In genomic region chr10:102118867-102119266, GRCh38 we compare ENCODE assay signal across 8 cellular contexts. TPM values are rescaled to one million over a fixed set of nuclear protein-coding genes. Genes with fewer than 3 reads are reported as not detected.
DNase-seq lines count a peak whose midpoint lies in the region; ATAC-seq and TF ChIP-seq lines count a peak whose summit lies in the region.

No MANE protein-coding gene starts in this region.

- H3K79me2 ChIP-seq in DOHH2 (ENCODE audit: control insufficient read depth, low read length), result peaks cover 69% of the 10 kb centered on the region

- TF ChIP-seq CTCF in DOHH2 (IDR thresholded peaks at IDR 0.05; ENCODE audit: low read depth, low read length, poor library complexity, severe bottlenecking), result no peak
- no peak for TF ChIP-seq CTCF in body of pancreas (IDR thresholded peaks at IDR 0.05)

- H3K4me3 ChIP-seq in DOHH2 (ENCODE audit: low read length), result peak overlapping the region; percentile 97
- peak overlapping the region; percentile 73 for H3K4me3 ChIP-seq in MG63
- H3K4me3 ChIP-seq in body of pancreas, result peak overlapping the region in 1 of 2 donors; percentile 67

- no peaks in the 10 kb centered on the region for H3K9me3 ChIP-seq in DOHH2 (ENCODE audit: control insufficient read depth, insufficient read depth, low read length)
- no peaks in the 10 kb centered on the region for H3K9me3 ChIP-seq in MG63
- no peaks in the 10 kb centered on the region for H3K9me3 ChIP-seq in body of pancreas

- H3K27ac ChIP-seq in DOHH2 (ENCODE audit: low read depth, low read length) (peak overlapping the region; percentile 86), body of pancreas (peak overlapping the region; percentile 92 to 94 (median 93)), substantia nigra (ENCODE audit: low read depth, low read length, poor library complexity, severe bottlenecking) (peak overlapping the region; percentile 96)

- peaks cover 5% of the 10 kb centered on the region; the same call in 1 of the 2 replicates for H4K20me1 ChIP-seq in DOHH2 (ENCODE audit: control insufficient read depth, insufficient read depth, low read depth, low read length)

- peak overlapping the region; percentile 99 for H3K4me2 ChIP-seq in DOHH2 (ENCODE audit: low read length)

- H3K9me2 ChIP-seq in DOHH2 (replicated peaks; ENCODE audit: control insufficient read depth, low read length), result no peaks in the 10 kb centered on the region

- DNase-seq in MG63 (peak; percentile 24), body of pancreas (peak in 3 of 4 donors; percentile 34 to 38 (median 35)), left colon (peak; percentile 50 to 68), substantia nigra (lab: John Stamatoyannopoulos, UW) (peak in 33 of 49 donors; percentile 6 to 61 (median 24)), HEK293T (ENCODE audit: extremely low spot score) (no peak), NCI-H1694 treated with DMSO at 0.1 percent for 48 hours (lab: John Stamatoyannopoulos, UW) (no peak)

- intact Hi-C loops in body of pancreas (cut with DNase I) (no loop called here), left colon (cut with DNase I, micrococcal nuclease) (no loop called here)

- peaks cover 49% of the 10 kb centered on the region for H3F3A ChIP-seq in DOHH2 (ENCODE audit: control insufficient read depth, insufficient read depth)

- H3K27me3 ChIP-seq in DOHH2 (ENCODE audit: control insufficient read depth, low read length) (no peaks in the 10 kb centered on the region), MG63 (no peaks in the 10 kb centered on the region), body of pancreas (no peaks in the 10 kb centered on the region)

- H3K4me1 ChIP-seq in DOHH2 (ENCODE audit: control insufficient read depth, low read length) (peaks cover 60% of the 10 kb centered on the region), body of pancreas (peaks cover 61% of the 10 kb centered on the region)

- no peak for TF ChIP-seq POLR2A in body of pancreas (IDR thresholded peaks at IDR 0.05)

- POLR2A ChIA-PET in HEK293T (lab: Yijun Ruan, JAX), result interaction anchor here (0.9 to 1.4 kb wide), 5 partner anchors 9 to 302 kb away, joined by 3 to 4 read pairs (median 3); partner anchors contain the start of gene FBXL15

- ATAC-seq in body of pancreas (no peak), left colon (peak; percentile 23), HG03342 (IDR thresholded peaks at IDR 0.05; ENCODE audit: unreplicated experiment) (no peak)

- peaks cover under 1% of the 10 kb centered on the region; the same call in 1 of the 2 replicates for H3K36me3 ChIP-seq in DOHH2 (ENCODE audit: control insufficient read depth, low read length)
- no peaks in the 10 kb centered on the region for H3K36me3 ChIP-seq in MG63
- H3K36me3 ChIP-seq in body of pancreas (replicated peaks in 1 of 2; ENCODE audit: insufficient read depth in 1 of 2, low read depth in 2 of 2), result no peaks in the 10 kb centered on the region

- CTCF ChIA-PET in HEK293T (lab: Yijun Ruan, JAX), result no interaction called here

- 5 to 7% methylated on average over 2 to 6 of the region's 6 CpGs for WGBS in body of pancreas, 2 donors

TF ChIP-seq in HEK293T, 16 proteins besides CTCF, POLR2A, EP300 and RAD21:
- TF ChIP-seq ELF4 (IDR thresholded peaks at IDR 0.05) (no peak), PKNOX1 (IDR thresholded peaks at IDR 0.05) (no peak), ZNF384 (IDR thresholded peaks at IDR 0.05) (no peak), ARNT (IDR thresholded peaks at IDR 0.05) (no peak), SP1 (IDR thresholded peaks at IDR 0.05) (no peak), HDGF (IDR thresholded peaks at IDR 0.05; ENCODE audit: borderline replicate concordance) (no peak), FOXK2 (IDR thresholded peaks at IDR 0.05) (no peak), TARDBP (IDR thresholded peaks at IDR 0.05) (no peak), SUZ12 (IDR thresholded peaks at IDR 0.05) (no peak)

RNA-seq across cellular contexts. Expression of gene LDB1, which starts 1.3 kb away (rescaled TPM):
- 11.8 and 15.6 TPM in 2 replicates for total RNA-seq in MG63 (2014; rRNA removed; shearing (Covaris generic); ENCODE audit: low replicate concordance)
- total RNA-seq in body of pancreas, result 10 to 100 TPM; 17.1 to 24.4 TPM
- 10 to 100 TPM; 29.5 to 34.6 TPM for total RNA-seq in left colon

RNA-seq across cellular contexts. Expression of gene PPRC1, which starts 14.0 kb away (rescaled TPM):
- 6.7 and 13.3 TPM in 2 replicates for total RNA-seq in MG63 (2014; rRNA removed; shearing (Covaris generic); ENCODE audit: low replicate concordance)
- total RNA-seq in body of pancreas, result 10 to 100 TPM; 17.9 to 37.6 TPM
- 10 to 100 TPM; 14.4 to 22.1 TPM for total RNA-seq in left colon

RNA-seq across cellular contexts. Expression of gene NOLC1, which starts 33.3 kb away (rescaled TPM):
- 120 and 134 TPM in 2 replicates for total RNA-seq in MG63 (2014; rRNA removed; shearing (Covaris generic); ENCODE audit: low replicate concordance)
- total RNA-seq in body of pancreas, result 10 to 100 TPM; 26.0 to 33.7 TPM
- 10 to 100 TPM; 30.2 to 41.5 TPM for total RNA-seq in left colon

RNA-seq across cellular contexts. Expression of gene HPS6, which starts 53.7 kb away (rescaled TPM):
- 46.0 and 56.3 TPM in 2 replicates for total RNA-seq in MG63 (2014; rRNA removed; shearing (Covaris generic); ENCODE audit: low replicate concordance)
- 10 to 100 TPM; 16.6 to 33.0 TPM for total RNA-seq in body of pancreas
- total RNA-seq in left colon, result 10 to 100 TPM; 20.3 to 25.0 TPM

Comparison
In these comparisons a context has a peak if more than half of its experiments do, and no peak if none do; other contexts are left out.
1. DNase-seq: peak in MG63 (single experiment), body of pancreas (3 of 4), left colon (2 of 2) and substantia nigra (33 of 49); none in HEK293T (single experiment) and NCI-H1694 treated with DMSO at 0.1 percent for 48 hours (single experiment).
2. Peak in every context shown above with its lines, with median percentiles within 50 percentile points of each other: H3K27ac ChIP-seq.